In genomic region chr16:546909-547770, GRCh38 we compare ENCODE assay signal across 7 cellular contexts. TPM values are rescaled to one million over a fixed set of nuclear protein-coding genes. Genes with fewer than 3 reads are reported as not detected.
DNase-seq lines count a peak whose midpoint lies in the region; TF ChIP-seq lines count a peak whose summit lies in the region.
"Had no signal": no experiment of that assay in that cellular context is flagged by ENCODE, and none has a peak within 500 bp of the region (broad histone marks: within the 10 kb centered on the region; RNA-seq: fewer than 3 reads in every experiment).

No MANE protein-coding gene starts in this region.

- intact Hi-C loops in A673 (cut with micrococcal nuclease; ENCODE audit: unreplicated experiment) (no loop called here), posterior vena cava (cut with DNase I) (no loop called here)

- no peaks in the 10 kb centered on the region for H3K27me3 ChIP-seq in A673 (replicated peaks; ENCODE audit: insufficient read depth, low read depth, low read length, poor library complexity)

- peaks cover 12% of the 10 kb centered on the region for H3K36me3 ChIP-seq in A673 (ENCODE audit: insufficient read depth, low read length, poor library complexity, severe bottlenecking)

- TF ChIP-seq CTCF in A673 (conservative IDR thresholded peaks at IDR 0.05; ENCODE audit: low read depth, low read length) (peak; percentile 92), choroid plexus epithelial cell (conservative IDR thresholded peaks at IDR 0.05; ENCODE audit: low read depth, low read length) (peak; percentile 44)

- DNase-seq in A673 (ENCODE audit: low spot score) (peak; percentile 83), NOMO-1 treated with DMSO at 0.1 percent for 48 hours (lab: John Stamatoyannopoulos, UW; ENCODE audit: unreplicated experiment) (peak; percentile 78), choroid plexus epithelial cell (ENCODE audit: low read depth) (no peak), posterior vena cava (ENCODE audit: low spot score) (peak; percentile 92), germinal center (ENCODE audit: low spot score) (no peak), NCI-H2081 treated with DMSO at 0.1 percent for 48 hours (lab: John Stamatoyannopoulos, UW) (no peak)

- POLR2A ChIA-PET in A673 (lab: Charles Lee; ENCODE audit: low non-redundant PET), result no interaction called here

- H3K4me1 ChIP-seq in A673 (ENCODE audit: insufficient read depth, low read length, poor library complexity, severe bottlenecking), result no peaks in the 10 kb centered on the region

- no peak overlapping the region for H3K27ac ChIP-seq in A673 (ENCODE audit: low read depth, low read length, poor library complexity, severe bottlenecking)

- no TSS peak for BruUV-seq in A673 (replicated peaks; lab: Mats Ljungman, UMichigan)

- CTCF ChIA-PET in A673 (lab: Charles Lee), result interaction anchor here (0.6 kb wide), 1 partner anchor 16 kb away, joined by 5 read pairs; no protein-coding TSS in a partner anchor

- no peak overlapping the region for H3K4me3 ChIP-seq in A673 (ENCODE audit: low read depth, low read length, poor library complexity, severe bottlenecking)
- H3K4me3 ChIP-seq in choroid plexus epithelial cell (ENCODE audit: low read depth, low read length), result no peak overlapping the region
- H3K4me3 ChIP-seq: GM12878 had no signal

- H3K9me3 ChIP-seq in A673 (ENCODE audit: low read depth, low read length, poor library complexity, severe bottlenecking), result no peaks in the 10 kb centered on the region

RNA-seq across cellular contexts. Expression of gene PRR35, which starts 13.1 kb away (rescaled TPM):
- total RNA-seq in A673 (2021) (0.13 TPM in 1 of 2 replicates, not detected in the other), posterior vena cava (not detected)
- total RNA-seq: GM12878 had no signal

RNA-seq across cellular contexts. Expression of gene CAPN15, which starts 19.6 kb away (rescaled TPM):
- total RNA-seq in A673 (2021), result 77.7 and 91.2 TPM in 2 replicates
- 10 to 100 TPM; 23.3 to 26.6 TPM for total RNA-seq in posterior vena cava

RNA-seq across cellular contexts. Expression of gene NHLRC4, which starts 19.7 kb away (rescaled TPM):
- 0.21 and 0.52 TPM in 2 replicates for total RNA-seq in A673 (2021)
- under 1 TPM; 0.38 to 0.65 TPM for total RNA-seq in posterior vena cava

RNA-seq across cellular contexts. Expression of gene PIGQ, which starts 22.6 kb away (rescaled TPM):
- 59.4 and 65.7 TPM in 2 replicates for total RNA-seq in A673 (2021)
- total RNA-seq in posterior vena cava, result 10 to 100 TPM; 22.1 to 25.4 TPM

RNA-seq across cellular contexts. Expression of gene RAB40C, which starts 42.7 kb away (rescaled TPM):
- total RNA-seq in A673 (2021) (19.9 and 20.6 TPM in 2 replicates), posterior vena cava (10 to 100 TPM; 13.0 to 13.6 TPM)

Comparison
In these comparisons a context has a peak if more than half of its experiments do, and no peak if none do; other contexts are left out.
1. DNase-seq: peak in A673 (single experiment), NOMO-1 treated with DMSO at 0.1 percent for 48 hours (single experiment) and posterior vena cava (single experiment); none in choroid plexus epithelial cell (single experiment), germinal center (single experiment) and NCI-H2081 treated with DMSO at 0.1 percent for 48 hours (single experiment).